ENCODE assay signal across 8 cellular contexts in the genomic region with DNA sequence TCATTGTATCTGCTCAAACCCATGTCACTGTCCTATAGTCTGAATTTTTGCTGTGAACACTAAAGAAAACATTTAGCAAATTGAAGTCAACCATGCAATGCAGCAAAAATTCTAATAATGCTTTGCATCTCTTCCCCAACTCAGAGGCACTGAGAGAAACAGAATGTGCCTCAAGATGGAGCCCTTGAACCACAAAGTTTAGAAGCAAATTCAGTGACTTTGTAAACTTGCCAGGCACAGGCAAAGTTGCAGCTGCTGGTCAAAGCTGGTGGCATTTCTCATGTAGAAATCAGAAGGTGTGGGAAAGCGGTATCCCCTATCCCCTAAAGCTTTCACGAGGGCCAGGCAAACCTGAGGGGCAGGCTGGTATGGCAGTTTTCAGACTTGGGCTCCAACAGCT.
A peak's percentile ranks its signal among the peaks of the same experiment; 100 is the strongest.
DNase-seq lines count a peak whose midpoint lies in the region; ATAC-seq and TF ChIP-seq lines count a peak whose summit lies in the region.

No MANE protein-coding gene starts in this region.

- H3K4me3 Mint-ChIP-seq in immature natural killer cell, result no peak overlapping the region

- ATAC-seq in DND-41 (ENCODE audit: insufficient read depth, low read depth), result no peak

- H3K4me1 Mint-ChIP-seq in immature natural killer cell, result no peaks in the 10 kb centered on the region

- no peak overlapping the region for H3K9ac ChIP-seq in DND-41 (ENCODE audit: low read depth, low read length)
- no peak overlapping the region for H3K9ac ChIP-seq in Karpas-422 (ENCODE audit: low read length)

- in situ Hi-C loops in astrocyte of the cerebellum (cut with HindIII; ENCODE audit: low sequenced_read_pairs), result no loop called here

- 30 to 40% methylated on average over 1 to 2 of the region's 2 CpGs for WGBS in testis, 2 donors

- TF ChIP-seq CTCF in DND-41 (IDR thresholded peaks at IDR 0.05; ENCODE audit: borderline replicate concordance, extremely low read depth, low read length, poor library complexity, severe bottlenecking) (peak; percentile 47), astrocyte of the cerebellum (IDR thresholded peaks at IDR 0.05; ENCODE audit: low read depth, low read length, missing control alignments) (peak; percentile 59), testis (IDR thresholded peaks at IDR 0.05) (no peak)

- no peak overlapping the region for H3K27ac Mint-ChIP-seq in immature natural killer cell

- H4K20me1 ChIP-seq in DND-41 (ENCODE audit: insufficient read depth, low read length) (no peaks in the 10 kb centered on the region), Karpas-422 (ENCODE audit: insufficient read depth, low read depth, low read length) (no peaks in the 10 kb centered on the region)

- H3K36me3 ChIP-seq in DND-41 (ENCODE audit: insufficient read depth, low read length), result no peaks in the 10 kb centered on the region
- H3K36me3 ChIP-seq in Karpas-422 (ENCODE audit: insufficient read depth, low read length), result no peaks in the 10 kb centered on the region
- H3K36me3 ChIP-seq in testis (ENCODE audit: low read depth, missing control alignments), result no peaks in the 10 kb centered on the region

- H3K4me3 ChIP-seq in DND-41 (ENCODE audit: low read depth in 1 of 2, low read length in 2 of 2), result no peak overlapping the region
- H3K4me3 ChIP-seq in Karpas-422 (ENCODE audit: low read length), result no peak overlapping the region
- no peak overlapping the region for H3K4me3 ChIP-seq in astrocyte of the cerebellum (ENCODE audit: low read depth, low read length)
- no peak overlapping the region for H3K4me3 ChIP-seq in testis

- intact Hi-C loops in testis (cut with DNase I; ENCODE audit: low total_unique reads), result no loop called here

- H3K27ac ChIP-seq in DND-41 (ENCODE audit: low read length) (no peak overlapping the region), Karpas-422 (ENCODE audit: low read length) (no peak overlapping the region), testis (no peak overlapping the region)

- no peaks in the 10 kb centered on the region for H3K9me2 ChIP-seq in Karpas-422 (replicated peaks; ENCODE audit: insufficient read depth, low read length)

- H3K36me3 Mint-ChIP-seq in immature natural killer cell, result no peaks in the 10 kb centered on the region

- peaks cover 2 to 14% (median 3%) of the 10 kb centered on the region in 3 donors for H3K27me3 Mint-ChIP-seq in immature natural killer cell (ENCODE audit: low read depth in 3 of 3)

- no peaks in the 10 kb centered on the region for H3K9me3 ChIP-seq in DND-41 (ENCODE audit: insufficient read depth, low read length, severe bottlenecking)
- H3K9me3 ChIP-seq in Karpas-422 (ENCODE audit: low read length), result no peaks in the 10 kb centered on the region
- H3K9me3 ChIP-seq in testis, result no peaks in the 10 kb centered on the region

- H2AFZ ChIP-seq in DND-41 (ENCODE audit: low read depth, low read length), result no peak overlapping the region
- no peak overlapping the region for H2AFZ ChIP-seq in Karpas-422 (ENCODE audit: low read length)

- H3K9me3 Mint-ChIP-seq in immature natural killer cell, result peaks cover 0 to 1% (median 0%) of the 10 kb centered on the region in 6 donors

- no peak for TF ChIP-seq POLR2A in testis (IDR thresholded peaks at IDR 0.05)

- H3K27me3 ChIP-seq in DND-41 (ENCODE audit: insufficient read depth, low read length, poor library complexity), result no peaks in the 10 kb centered on the region
- no peaks in the 10 kb centered on the region for H3K27me3 ChIP-seq in Karpas-422 (ENCODE audit: low read length)
- no peaks in the 10 kb centered on the region for H3K27me3 ChIP-seq in testis

- H3K4me1 ChIP-seq in DND-41 (ENCODE audit: insufficient read depth, low read length), result no peaks in the 10 kb centered on the region
- no peaks in the 10 kb centered on the region for H3K4me1 ChIP-seq in Karpas-422 (ENCODE audit: low read length)
- H3K4me1 ChIP-seq in testis, result no peaks in the 10 kb centered on the region

- H3K4me2 ChIP-seq in DND-41 (ENCODE audit: insufficient read depth, low read length) (no peak overlapping the region), Karpas-422 (ENCODE audit: low read depth, low read length, poor library complexity, severe bottlenecking) (no peak overlapping the region)

- H3K79me2 ChIP-seq in DND-41 (ENCODE audit: insufficient read depth, low read length), result no peaks in the 10 kb centered on the region
- no peaks in the 10 kb centered on the region for H3K79me2 ChIP-seq in Karpas-422 (ENCODE audit: low read length)

- peak; percentile 7 for DNase-seq in DND-41
- DNase-seq in Karpas-422, result peak; percentile 65
- DNase-seq in astrocyte of the cerebellum (ENCODE audit: low read depth), result peak; percentile 71
- DNase-seq in immature natural killer cell, result peak in 2 of 3 donors; percentile 0 to 2
- DNase-seq in testis, result peak; percentile 38
- no peak for DNase-seq in GOT3 (lab: John Stamatoyannopoulos, UW)
- no peak for DNase-seq in DMS79 treated with DMSO at 0.1 percent for 48 hours (lab: John Stamatoyannopoulos, UW)
- no peak for DNase-seq in KG1 (lab: John Stamatoyannopoulos, UW)

Comparison
In these comparisons a context has a peak if more than half of its experiments do, and no peak if none do; other contexts are left out.
1. DNase-seq: peak in DND-41 (single experiment), Karpas-422 (single experiment), astrocyte of the cerebellum (single experiment), immature natural killer cell (2 of 3) and testis (single experiment); none in GOT3 (single experiment), DMS79 treated with DMSO at 0.1 percent for 48 hours (single experiment) and KG1 (single experiment).
2. CTCF ChIP-seq: peak in DND-41 (single experiment) and astrocyte of the cerebellum (single experiment); none in testis (0 of 3).